ENCODE assay signal across 23 cellular contexts in genomic region chr10:104449402-104449801, GRCh38.
DNase-seq lines count a peak whose midpoint lies in the region; ATAC-seq and TF ChIP-seq lines count a peak whose summit lies in the region.
"Had no signal": no experiment of that assay in that cellular context is flagged by ENCODE, and none has a peak within 500 bp of the region (broad histone marks: within the 10 kb centered on the region; RNA-seq: fewer than 3 reads in every experiment).

No MANE protein-coding gene starts in this region.

- in situ Hi-C loops in astrocyte of the spinal cord (cut with HindIII; ENCODE audit: low sequenced_read_pairs), result no loop called here

- TF ChIP-seq CTCF in AG10803 (conservative IDR thresholded peaks at IDR 0.05; ENCODE audit: low read length), result no peak
- TF ChIP-seq CTCF in astrocyte of the spinal cord (IDR thresholded peaks at IDR 0.05; ENCODE audit: low read depth, low read length), result no peak

- intact Hi-C loops in head of caudate nucleus (cut with DNase I), result no loop called here

- no peak for ATAC-seq in GM18858 (IDR thresholded peaks at IDR 0.05; ENCODE audit: unreplicated experiment)
- ATAC-seq in HG02798 (IDR thresholded peaks at IDR 0.05; ENCODE audit: poor library complexity, unreplicated experiment), result no peak
- ATAC-seq: activated CD8-positive, alpha-beta T cell treated with anti-CD3 and anti-CD28 coated beads for 36 hours; sciatic nerve; stimulated activated effector memory CD8-positive, alpha-beta T cell treated with anti-CD3 and anti-CD28 coated beads, Interleukin-12 subunit alpha, Interleukin-12 subunit beta, amount 100 ng/mL, for 72 hours had no signal

- H3K4me3 ChIP-seq in AG10803 (ENCODE audit: low read length), result no peak overlapping the region
- no peak overlapping the region for H3K4me3 ChIP-seq in astrocyte of the spinal cord (ENCODE audit: low read depth, low read length)
- H3K4me3 ChIP-seq: testis had no signal

- DNase-seq in AG10803 (ENCODE audit: low read depth) (peak; percentile 56), HT1080 (ENCODE audit: low read depth) (peak; percentile 22), astrocyte of the spinal cord (ENCODE audit: low read depth, low spot score) (peak; percentile 56), kidney tubule cell (ENCODE audit: low spot score) (peak; percentile 32), head of caudate nucleus (no peak), SW 1271 (lab: John Stamatoyannopoulos, UW) (no peak)
- DNase-seq: ACHN; activated B cell treated with CpG ODN at 0.5 μM for 24 hours; activated CD8-positive, alpha-beta T cell treated with anti-CD3 and anti-CD28 coated beads for 36 hours; activated naive CD4-positive, alpha-beta T cell treated with anti-CD3 and anti-CD28 coated beads for 36 hours; CD4-positive, CD25-positive, alpha-beta regulatory T cell; DMS153; foreskin melanocyte; naive B cell; NCI-H1092; NCI-H2107; NCI-H524; T-helper 9 cell; testis had no signal

Comparison
In these comparisons a context has a peak if more than half of its experiments do, and no peak if none do; other contexts are left out.
1. DNase-seq: peak in AG10803 (single experiment), HT1080 (single experiment), astrocyte of the spinal cord (single experiment) and kidney tubule cell (single experiment); none in head of caudate nucleus (0 of 42) and SW 1271 (0 of 2).